Comparison of ENCODE assay signal across 22 cellular contexts in genomic region chr11:92449780-92450179, GRCh38.
"Had no signal": no experiment of that assay in that cellular context is flagged by ENCODE, and none has a peak within 500 bp of the region (broad histone marks: within the 10 kb centered on the region; RNA-seq: fewer than 3 reads in every experiment).

No MANE protein-coding gene starts in this region.

- DNase-seq: KBM-7, MM.1S, NCI-H1048, NCI-H1105, NCI-H1417, NCI-H1436 treated with DMSO at 0.1 percent for 48 hours, NCI-H1694, NCI-H187 treated with DMSO at 0.1 percent for 48 hours, NCI-H2029 treated with DMSO at 0.1 percent for 48 hours, NCI-H2171 treated with DMSO at 0.1 percent for 48 hours, NCI-H345, NCI-H446 treated with DMSO at 0.1 percent for 48 hours, NCI-H524, NCI-H526 treated with DMSO at 0.1 percent for 48 hours, NCI-H748 treated with DMSO at 0.1 percent for 48 hours, OCI-M1, Peyer's patch, Right ventricle myocardium superior, SIG-M5 had no signal

- H3K36me3 ChIP-seq: Peyer's patch, SJSA1 had no signal

- H3K4me2 ChIP-seq: PC-9 had no signal

- H2AFZ ChIP-seq: PC-9 had no signal

- H3K9me3 ChIP-seq: Peyer's patch, SJSA1 had no signal

- H3K4me1 ChIP-seq: Peyer's patch, SJSA1 had no signal

- H3K27ac ChIP-seq: PC-9, Peyer's patch, SJSA1, SK-N-MC had no signal

- H3K4me3 ChIP-seq: PC-9, Peyer's patch, SJSA1, SK-N-MC had no signal
